Comparison of ENCODE assay signal across 12 cellular contexts in the genomic region with DNA sequence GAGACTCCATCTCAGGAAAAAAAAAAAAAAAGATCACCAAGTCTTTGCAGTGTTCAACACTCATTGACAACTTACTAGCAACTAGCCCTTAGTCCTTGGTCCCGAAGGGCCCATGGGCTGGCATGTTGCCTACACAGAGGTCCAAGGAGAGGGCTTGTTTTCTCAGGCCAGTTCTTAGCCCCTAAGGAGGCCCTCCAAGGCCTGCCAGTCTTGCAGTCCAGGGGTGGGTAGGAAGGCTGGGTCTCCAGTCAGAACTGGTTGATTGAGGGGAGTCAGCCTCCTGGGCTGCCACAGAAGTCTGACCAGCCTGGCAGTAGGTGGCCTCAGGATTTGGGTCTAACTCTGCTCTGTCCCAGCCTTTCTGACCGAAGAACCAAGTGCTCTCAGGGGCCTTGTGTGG. TPM values are rescaled to one million over a fixed set of nuclear protein-coding genes. Genes with fewer than 3 reads are reported as not detected.
DNase-seq lines count a peak whose midpoint lies in the region; FAIRE-seq and TF ChIP-seq lines count a peak whose summit lies in the region.
"Had no signal": no experiment of that assay in that cellular context is flagged by ENCODE, and none has a peak within 500 bp of the region (broad histone marks: within the 10 kb centered on the region; RNA-seq: fewer than 3 reads in every experiment).

No MANE protein-coding gene starts in this region.

- H3K4me1 ChIP-seq in kidney (ENCODE audit: control insufficient read depth in 1 of 2, insufficient read depth in 1 of 2, low read depth in 1 of 2, low read length in 2 of 2), result peaks cover 47 to 50% of the 10 kb centered on the region in 2 donors

- CTCF ChIA-PET in GM10248 (lab: Yijun Ruan, JAX), result interaction anchor here (26.3 to 40.2 kb wide), 2 partner anchors 8 to 20 kb away, joined by 680 read pairs; partner anchors contain the start of gene IER5L

- POLR2A ChIA-PET in GM10248 (lab: Yijun Ruan, JAX), result interaction anchor here (1.0 kb wide), 1 partner anchor 33 kb away, joined by 5 read pairs; the partner anchor contains the start of gene IER5L

- intact Hi-C loops in kidney (cut with DNase I), result no loop called here

- H3K4me3 ChIP-seq in cardiac fibroblast (replicated peaks in 1 of 2; ENCODE audit: low read depth in 2 of 2, low read length in 2 of 2) (no peak overlapping the region), kidney (ENCODE audit: low read length in 2 of 2) (no peak overlapping the region), skin epidermis (no peak overlapping the region)

- no peak for TF ChIP-seq CTCF in cardiac fibroblast (IDR thresholded peaks at IDR 0.05; ENCODE audit: low read depth, low read length)
- TF ChIP-seq CTCF in kidney (IDR thresholded peaks at IDR 0.05; ENCODE audit: borderline replicate concordance, extremely low read depth, insufficient read depth), result no peak
- no peak for TF ChIP-seq CTCF in GM10248 (IDR thresholded peaks at IDR 0.05; ENCODE audit: control extremely low read depth, extremely low read depth, low read depth, missing control alignments)

- peak overlapping the region; percentile 61 to 75 for H3K27ac ChIP-seq in kidney (ENCODE audit: low read depth in 2 of 2, low read length in 2 of 2)
- H3K27ac ChIP-seq in skin epidermis, result peak overlapping the region in 20 of 21 experiments; percentile 4 to 99 (median 82)

- no peaks in the 10 kb centered on the region for H3K9me3 ChIP-seq in kidney (ENCODE audit: control insufficient read depth in 1 of 2, low read length in 2 of 2)

- peaks cover 0 to 5% of the 10 kb centered on the region in 2 donors for H3K36me3 ChIP-seq in kidney (ENCODE audit: control insufficient read depth in 1 of 2, insufficient read depth in 2 of 2, low read length in 2 of 2)

- DNase-seq in EL, result peak; percentile 23
- DNase-seq in cardiac fibroblast (ENCODE audit: low read depth in 2 of 2), result peak; percentile 38 to 59
- DNase-seq in kidney, result no peak
- DNase-seq in Ammon's horn (ENCODE audit: low spot score), result no peak
- no peak for DNase-seq in GM10248 (ENCODE audit: extremely low spot score)
- DNase-seq in KBM-7, result no peak
- no peak for DNase-seq in GDM1 (lab: John Stamatoyannopoulos, UW)
- DNase-seq: activated CD4-positive, alpha-beta T cell treated with anti-CD3 and anti-CD28 coated beads for 4 hours; KG1; NCI-H2227 treated with DMSO at 0.1 percent for 48 hours; SHP77 treated with DMSO at 0.1 percent for 48 hours had no signal

- H3K9ac ChIP-seq in kidney (ENCODE audit: low read length in 2 of 2), result peak overlapping the region in 1 of 2 donors; percentile 56

- no peak for FAIRE-seq in kidney (lab: Jason Lieb, UNC)

- in situ Hi-C loops in KBM-7 (cut with MboI; ENCODE audit: low pct_unique_long_range_greater_than_20kb, low sequenced_read_pairs), result loop anchor here (25.0 kb wide), 1 partner anchor 642 kb away; no protein-coding TSS in a partner anchor

RNA-seq across cellular contexts. Expression of gene IER5L, which starts 32.7 kb away (rescaled TPM):
- total RNA-seq in kidney, result 46.9 TPM
- 18.0 TPM for polyA plus RNA-seq in kidney (ENCODE audit: insufficient read depth, low read depth, low replicate concordance)

RNA-seq across cellular contexts. Expression of gene PTPA, which starts 34.1 kb away (rescaled TPM):
- total RNA-seq in kidney, result 164 TPM
- polyA plus RNA-seq in kidney (ENCODE audit: insufficient read depth, low read depth, low replicate concordance), result 161 TPM

RNA-seq across cellular contexts. Expression of gene CRAT, which starts 34.7 kb away (rescaled TPM):
- 32.3 TPM for total RNA-seq in kidney
- polyA plus RNA-seq in kidney (ENCODE audit: insufficient read depth, low read depth, low replicate concordance), result 76.8 TPM

Comparison
In these comparisons a context has a peak if more than half of its experiments do, and no peak if none do; other contexts are left out.
1. DNase-seq: peak in EL (single experiment) and cardiac fibroblast (2 of 2); none in kidney (single experiment), Ammon's horn (single experiment), GM10248 (single experiment), KBM-7 (single experiment) and GDM1 (single experiment).